In genomic region chr4:27414867-27415266, GRCh38 we compare ENCODE assay signal across 30 cellular contexts.
"Had no signal": no experiment of that assay in that cellular context is flagged by ENCODE, and none has a peak within 500 bp of the region (broad histone marks: within the 10 kb centered on the region; RNA-seq: fewer than 3 reads in every experiment).

No MANE protein-coding gene starts in this region.

- H3K4me3 Mint-ChIP-seq: activated CD8-positive, alpha-beta T cell treated with anti-CD3 and anti-CD28 coated beads for 36 hours; activated naive CD8-positive, alpha-beta T cell; activated T-cell treated with anti-CD3 and anti-CD28 coated beads, Interleukin-2, amount 50 U/mL, for 4 hours; activated T-helper 17 cell treated with anti-CD3 and anti-CD28 coated beads, Interleukin-2, amount 50 U/mL, for 72 hours; T-helper 17 cell; T-helper 2 cell treated with Interferon-gamma antibody and Interleukin-4, amounts not matched to agents 5 μg/mL and 100 μg/mL, for 36 hours; WTC11 had no signal

- H3K36me3 ChIP-seq: gastrocnemius medialis, heart left ventricle had no signal

- H3K27me3 ChIP-seq: foreskin keratinocyte, gastrocnemius medialis, heart left ventricle had no signal

- FAIRE-seq: astrocyte, colon had no signal

- H3K4me1 ChIP-seq: gastrocnemius medialis had no signal

- DNase-seq: activated CD4-positive, alpha-beta T cell treated with anti-CD3 and anti-CD28 coated beads for 48 hours; activated CD4-positive, alpha-beta T cell treated with anti-CD3 and anti-CD28 coated beads, Interleukin-2, amount 50 U/mL, for 1 hour; activated CD4-positive, alpha-beta T cell treated with anti-CD3 and anti-CD28 coated beads, Interleukin-2, amount 50 U/mL, for 48 hours; activated CD8-positive, alpha-beta memory T cell treated with anti-CD3 and anti-CD28 coated beads for 24 hours; activated CD8-positive, alpha-beta T cell treated with anti-CD3 and anti-CD28 coated beads for 36 hours; activated effector memory CD4-positive, alpha-beta T cell treated with Interleukin-2 at 50 U/mL for 16 hours; activated gamma-delta T cell treated with Interleukin-2 at 50 U/mL for 16 hours; activated naive CD4-positive, alpha-beta T cell treated with anti-CD3 and anti-CD28 coated beads, Interleukin-2, amount 50 U/mL, for 16 hours; activated naive CD4-positive, alpha-beta T cell treated with Interleukin-2 at 50 U/mL for 16 hours; activated T-cell treated with anti-CD3 and anti-CD28 coated beads, Interleukin-2, amount 50 U/mL, for 4 hours; amniotic stem cell; anterior cingulate cortex; caudate nucleus; cortex of kidney; dermis blood vessel endothelial cell; effector CD4-positive, alpha-beta T cell; foreskin keratinocyte; gastrocnemius medialis; glutamatergic neuron; heart left ventricle; T-helper 1 cell; T-helper 17 cell; T1000 had no signal

- ATAC-seq: activated CD8-positive, alpha-beta T cell treated with anti-CD3 and anti-CD28 coated beads for 36 hours; activated T-cell treated with anti-CD3 and anti-CD28 coated beads, Interleukin-2, amount 50 U/mL, for 4 hours; activated T-helper 17 cell treated with anti-CD3 and anti-CD28 coated beads, Interleukin-2, amount 50 U/mL, for 72 hours; esophagus mucosa; foreskin keratinocyte; gastrocnemius medialis; T-helper 17 cell; WTC11 had no signal

- H3K4me3 ChIP-seq: gastrocnemius medialis, heart left ventricle had no signal

- H3K27ac ChIP-seq: foreskin keratinocyte, gastrocnemius medialis, heart left ventricle had no signal

- H3K4me1 Mint-ChIP-seq: activated T-helper 17 cell treated with anti-CD3 and anti-CD28 coated beads, Interleukin-2, amount 50 U/mL, for 72 hours; T-helper 17 cell had no signal

- H3K27ac Mint-ChIP-seq: activated CD8-positive, alpha-beta T cell treated with anti-CD3 and anti-CD28 coated beads for 36 hours; activated naive CD8-positive, alpha-beta T cell; activated T-helper 17 cell treated with anti-CD3 and anti-CD28 coated beads, Interleukin-2, amount 50 U/mL, for 72 hours; T-helper 17 cell; T-helper 2 cell treated with Interferon-gamma antibody and Interleukin-4, amounts not matched to agents 5 μg/mL and 100 μg/mL, for 36 hours; WTC11 had no signal

- H3K36me3 Mint-ChIP-seq: activated naive CD8-positive, alpha-beta T cell had no signal

- H3K9me3 ChIP-seq: gastrocnemius medialis had no signal

- H3K27me3 Mint-ChIP-seq: activated CD8-positive, alpha-beta T cell treated with anti-CD3 and anti-CD28 coated beads for 36 hours; activated naive CD8-positive, alpha-beta T cell; activated T-helper 17 cell treated with anti-CD3 and anti-CD28 coated beads, Interleukin-2, amount 50 U/mL, for 72 hours; T-helper 17 cell had no signal
